ENCODE assay signal across 18 cellular contexts in the genomic region with DNA sequence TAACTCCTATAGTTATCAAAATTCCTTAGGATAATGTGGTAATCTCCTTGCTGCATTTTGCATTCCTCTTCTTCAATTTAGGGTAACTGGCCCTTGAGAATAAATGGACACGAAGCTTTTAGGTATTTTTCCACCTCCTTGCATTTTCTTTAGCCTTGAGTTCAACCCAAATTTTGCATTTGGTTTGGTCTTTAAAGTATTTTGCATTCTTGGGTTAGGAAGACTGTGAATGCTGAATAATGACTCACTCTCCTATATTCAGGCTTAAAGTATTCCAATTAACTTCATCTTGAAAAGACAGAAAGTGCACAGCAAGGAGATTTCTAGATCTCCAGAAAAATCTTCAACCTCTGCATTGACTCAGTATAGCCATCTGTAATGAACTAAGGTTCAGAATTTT. TPM values are rescaled to one million over a fixed set of nuclear protein-coding genes. Genes with fewer than 3 reads are reported as not detected.
A peak's percentile ranks its signal among the peaks of the same experiment; 100 is the strongest.
DNase-seq lines count a peak whose midpoint lies in the region; FAIRE-seq and TF ChIP-seq lines count a peak whose summit lies in the region.
"Had no signal": no experiment of that assay in that cellular context is flagged by ENCODE, and none has a peak within 500 bp of the region (broad histone marks: within the 10 kb centered on the region; RNA-seq: fewer than 3 reads in every experiment).

No MANE protein-coding gene starts in this region.

- DNase-seq in AG10803 (ENCODE audit: low read depth) (peak; percentile 69), HFFc6 (peak; percentile 16), astrocyte (ENCODE audit: low read depth) (peak; percentile 81), kidney tubule cell (ENCODE audit: low spot score) (peak; percentile 4), NOMO-1 treated with DMSO at 0.1 percent for 48 hours (lab: John Stamatoyannopoulos, UW; ENCODE audit: unreplicated experiment) (no peak), mesothelial cell of epicardium (ENCODE audit: low spot score in 2 of 2, unreplicated experiment in 2 of 2) (no peak), nephron progenitor cell (no peak)
- no peak for DNase-seq in CD4-positive, alpha-beta memory T cell
- DNase-seq: DMS 273 treated with DMSO at 0.1 percent for 48 hours, H9, NCI-H1092, NCI-H1694, NCI-H446, NCI-H748 treated with DMSO at 0.1 percent for 48 hours, SHP77 treated with DMSO at 0.1 percent for 48 hours had no signal

- H3K27ac ChIP-seq in astrocyte (ENCODE audit: low read depth, low read length) = no peak overlapping the region
- H3K27ac ChIP-seq in CD4-positive, alpha-beta memory T cell (ENCODE audit: low read depth, low read length) = no peak overlapping the region
- H3K27ac ChIP-seq: BLaER1 had no signal

- TF ChIP-seq CTCF in AG10803 (conservative IDR thresholded peaks at IDR 0.05; ENCODE audit: low read length) = no peak
- TF ChIP-seq CTCF in HFFc6 (IDR thresholded peaks at IDR 0.05) = no peak
- no peak for TF ChIP-seq CTCF in astrocyte (IDR thresholded peaks at IDR 0.05; ENCODE audit: insufficient read depth, low read depth, low read length)
- no peak for TF ChIP-seq CTCF in mesothelial cell of epicardium (IDR thresholded peaks at IDR 0.05; ENCODE audit: unreplicated experiment)
- TF ChIP-seq CTCF in nephron progenitor cell (IDR thresholded peaks at IDR 0.05) = no peak

- H4K20me1 ChIP-seq in astrocyte (ENCODE audit: insufficient read depth, low read length) = no peaks in the 10 kb centered on the region
- H4K20me1 ChIP-seq: BLaER1 had no signal

- H3K4me3 Mint-ChIP-seq in HFFc6 (no peak overlapping the region), astrocyte (ENCODE audit: unreplicated experiment) (no peak overlapping the region), mesothelial cell of epicardium (no peak overlapping the region), nephron progenitor cell (no peak overlapping the region)
- no peak overlapping the region for H3K4me3 Mint-ChIP-seq in CD4-positive, alpha-beta memory T cell
- H3K4me3 Mint-ChIP-seq: H9 had no signal

- no peaks in the 10 kb centered on the region for H3K4me1 ChIP-seq in astrocyte (ENCODE audit: insufficient read depth, low read length)
- H3K4me1 ChIP-seq in CD4-positive, alpha-beta memory T cell (ENCODE audit: insufficient read depth, low read length) = no peaks in the 10 kb centered on the region
- H3K4me1 ChIP-seq: BLaER1 had no signal

- peaks cover 12% of the 10 kb centered on the region for H3K4me1 Mint-ChIP-seq in HFFc6 (ENCODE audit: low read depth)
- peaks cover 8% of the 10 kb centered on the region for H3K4me1 Mint-ChIP-seq in astrocyte (ENCODE audit: low read depth, unreplicated experiment)
- H3K4me1 Mint-ChIP-seq in CD4-positive, alpha-beta memory T cell = no peaks in the 10 kb centered on the region
- H3K4me1 Mint-ChIP-seq in mesothelial cell of epicardium = peaks cover 2% of the 10 kb centered on the region
- H3K4me1 Mint-ChIP-seq in nephron progenitor cell = no peaks in the 10 kb centered on the region

- no peaks in the 10 kb centered on the region for H3K79me2 ChIP-seq in astrocyte (ENCODE audit: insufficient read depth, low read length)

- peaks cover 4% of the 10 kb centered on the region; the same call in 1 of the 2 replicates for H3K27me3 Mint-ChIP-seq in HFFc6 (ENCODE audit: insufficient read depth)
- H3K27me3 Mint-ChIP-seq in astrocyte (ENCODE audit: low read depth, unreplicated experiment) = no peaks in the 10 kb centered on the region
- no peaks in the 10 kb centered on the region for H3K27me3 Mint-ChIP-seq in CD4-positive, alpha-beta memory T cell
- peaks cover 2% of the 10 kb centered on the region for H3K27me3 Mint-ChIP-seq in mesothelial cell of epicardium (ENCODE audit: low read depth)
- peaks cover 7% of the 10 kb centered on the region for H3K27me3 Mint-ChIP-seq in nephron progenitor cell (ENCODE audit: low read depth, poor library complexity)

- no peak overlapping the region for H3K4me2 ChIP-seq in astrocyte (ENCODE audit: low read length)
- H3K4me2 ChIP-seq: BLaER1 had no signal

- H3K9me3 Mint-ChIP-seq in HFFc6 (no peaks in the 10 kb centered on the region), astrocyte (ENCODE audit: unreplicated experiment) (no peaks in the 10 kb centered on the region), mesothelial cell of epicardium (no peaks in the 10 kb centered on the region), nephron progenitor cell (no peaks in the 10 kb centered on the region)
- H3K9me3 Mint-ChIP-seq in CD4-positive, alpha-beta memory T cell = no peaks in the 10 kb centered on the region
- H3K9me3 Mint-ChIP-seq: H9 had no signal

- no peak overlapping the region for H3K4me3 ChIP-seq in AG10803 (ENCODE audit: low read length)
- no peak overlapping the region for H3K4me3 ChIP-seq in astrocyte (ENCODE audit: insufficient read depth, low read depth, low read length)
- H3K4me3 ChIP-seq in CD4-positive, alpha-beta memory T cell (ENCODE audit: low read length in 2 of 2) = no peak overlapping the region
- H3K4me3 ChIP-seq: BLaER1 had no signal

- intact Hi-C loops in CD4-positive, alpha-beta memory T cell (cut with micrococcal nuclease) = no loop called here

- FAIRE-seq in astrocyte (lab: Jason Lieb, UNC) = peak; percentile 90
- FAIRE-seq: HTR-8/SVneo, RCC 7860 had no signal

- no peak overlapping the region for H3K9ac ChIP-seq in astrocyte (ENCODE audit: low read length)
- H3K9ac ChIP-seq: BLaER1 had no signal

- CTCF ChIA-PET in CD4-positive, alpha-beta memory T cell (lab: Charles Lee; ENCODE audit: partially characterized antibody) = no interaction called here

- H3K36me3 Mint-ChIP-seq in HFFc6 (ENCODE audit: low read depth) (no peaks in the 10 kb centered on the region), astrocyte (ENCODE audit: low read depth, unreplicated experiment) (no peaks in the 10 kb centered on the region), mesothelial cell of epicardium (no peaks in the 10 kb centered on the region), nephron progenitor cell (ENCODE audit: low read depth) (no peaks in the 10 kb centered on the region)
- H3K36me3 Mint-ChIP-seq in CD4-positive, alpha-beta memory T cell = no peaks in the 10 kb centered on the region

- POLR2A ChIA-PET in CD4-positive, alpha-beta memory T cell (lab: Charles Lee; ENCODE audit: partially characterized antibody) = no interaction called here

- H3K27ac Mint-ChIP-seq in HFFc6 (no peak overlapping the region), astrocyte (ENCODE audit: unreplicated experiment) (peak overlapping the region; percentile 70), mesothelial cell of epicardium (no peak overlapping the region), nephron progenitor cell (no peak overlapping the region)
- H3K27ac Mint-ChIP-seq in CD4-positive, alpha-beta memory T cell = no peak overlapping the region
- H3K27ac Mint-ChIP-seq: H9 had no signal

- no peak overlapping the region for H2AFZ ChIP-seq in astrocyte (ENCODE audit: low read depth, low read length)

- no peaks in the 10 kb centered on the region for H3K36me3 ChIP-seq in astrocyte (ENCODE audit: insufficient read depth, low read length)
- no peaks in the 10 kb centered on the region for H3K36me3 ChIP-seq in CD4-positive, alpha-beta memory T cell (ENCODE audit: insufficient read depth, low read length)
- H3K36me3 ChIP-seq: BLaER1 had no signal

- no peaks in the 10 kb centered on the region for H3K9me3 ChIP-seq in astrocyte (ENCODE audit: insufficient read depth, low read depth, low read length)
- H3K9me3 ChIP-seq in CD4-positive, alpha-beta memory T cell (ENCODE audit: control insufficient read depth in 1 of 2, low read length in 2 of 2) = no peaks in the 10 kb centered on the region
- H3K9me3 ChIP-seq: BLaER1 had no signal

- H3K27me3 ChIP-seq in astrocyte (ENCODE audit: insufficient read depth, low read length) = no peaks in the 10 kb centered on the region
- no peaks in the 10 kb centered on the region for H3K27me3 ChIP-seq in CD4-positive, alpha-beta memory T cell (ENCODE audit: insufficient read depth, low read length)
- H3K27me3 ChIP-seq: BLaER1 had no signal

RNA-seq across cellular contexts. Expression of a gene that starts 47.3 kb away (rescaled TPM):
- 10 to 100 TPM; 38.2 to 80.3 (median 54.5) TPM for total RNA-seq in HFFc6 (2021; fragmentation: NEBNext Ultra II Directional; extraction: Animal tissue kit (Norgen Biotek cat#: 25700))
- 66.2 and 74.8 TPM in 2 replicates for total RNA-seq in astrocyte
- total RNA-seq in CD4-positive, alpha-beta memory T cell = not detected
- polyA plus RNA-seq in CD4-positive, alpha-beta memory T cell = not detected
- 58.9 to 73.5 TPM (median 69.4 TPM) in 3 replicates for total RNA-seq in mesothelial cell of epicardium

Comparison
In these comparisons a context has a peak if more than half of its experiments do, and no peak if none do; other contexts are left out.
1. DNase-seq: peak in AG10803 (single experiment), HFFc6 (single experiment), astrocyte (single experiment) and kidney tubule cell (single experiment); none in CD4-positive, alpha-beta memory T cell (0 of 5), NOMO-1 treated with DMSO at 0.1 percent for 48 hours (single experiment), mesothelial cell of epicardium (0 of 2) and nephron progenitor cell (single experiment).
2. RNA of a gene that starts 47.3 kb away (total RNA-seq): 66.2 to 74.8 TPM in astrocyte, 58.9 to 73.5 TPM in mesothelial cell of epicardium and 38.2 to 80.3 TPM in HFFc6; not detected in CD4-positive, alpha-beta memory T cell; every median in the first group is over 10 times any median in the second.